ENCODE assay signal across 19 cellular contexts in genomic region chr2:136113767-136114070, GRCh38. TPM values are rescaled to one million over a fixed set of nuclear protein-coding genes. Genes with fewer than 3 reads are reported as not detected.
A peak's percentile ranks its signal among the peaks of the same experiment; 100 is the strongest.
DNase-seq lines count a peak whose midpoint lies in the region; ATAC-seq and TF ChIP-seq lines count a peak whose summit lies in the region.
"Had no signal": no experiment of that assay in that cellular context is flagged by ENCODE, and none has a peak within 500 bp of the region (broad histone marks: within the 10 kb centered on the region; RNA-seq: fewer than 3 reads in every experiment).

No MANE protein-coding gene starts in this region.

- H3K36me3 Mint-ChIP-seq in activated naive CD8-positive, alpha-beta T cell treated with anti-CD3 and anti-CD28 coated beads for 36 hours, result peaks cover 37% of the 10 kb centered on the region
- peaks cover 24% of the 10 kb centered on the region for H3K36me3 Mint-ChIP-seq in nephron progenitor cell (ENCODE audit: low read depth)

- ATAC-seq in GM21515 (IDR thresholded peaks at IDR 0.05; ENCODE audit: unreplicated experiment) (no peak), right lobe of liver (no peak)
- ATAC-seq: activated CD8-positive, alpha-beta memory T cell treated with anti-CD3 and anti-CD28 coated beads, Interleukin-2, amount 10 ng/mL, durations not matched to agents 7 days and 5 days; PC-3 had no signal

- no peak for TF ChIP-seq POLR2A in right lobe of liver (IDR thresholded peaks at IDR 0.05)

- peak overlapping the region; percentile 44 for H3K27ac Mint-ChIP-seq in activated naive CD8-positive, alpha-beta T cell treated with anti-CD3 and anti-CD28 coated beads for 36 hours
- H3K27ac Mint-ChIP-seq in nephron progenitor cell, result no peak overlapping the region
- H3K27ac Mint-ChIP-seq: activated CD8-positive, alpha-beta memory T cell treated with anti-CD3 and anti-CD28 coated beads, Interleukin-2, amount 10 ng/mL, durations not matched to agents 7 days and 5 days had no signal

- H3K4me1 Mint-ChIP-seq in activated naive CD8-positive, alpha-beta T cell treated with anti-CD3 and anti-CD28 coated beads for 36 hours, result peaks cover 49% of the 10 kb centered on the region
- peaks cover 47% of the 10 kb centered on the region for H3K4me1 Mint-ChIP-seq in nephron progenitor cell

- no peaks in the 10 kb centered on the region for H3K9me3 ChIP-seq in right lobe of liver
- H3K9me3 ChIP-seq: upper lobe of right lung had no signal

- peak overlapping the region; percentile 63 for H3K4me3 Mint-ChIP-seq in activated naive CD8-positive, alpha-beta T cell treated with anti-CD3 and anti-CD28 coated beads for 36 hours
- H3K4me3 Mint-ChIP-seq in nephron progenitor cell, result peak overlapping the region; percentile 48

- no peaks in the 10 kb centered on the region for H3K36me3 ChIP-seq in right lobe of liver
- H3K36me3 ChIP-seq: WERI-Rb-1 had no signal

- DNase-seq in SKM-1 treated with dmso at 0.1 percent for 144 hours (lab: John Stamatoyannopoulos, UW; ENCODE audit: unreplicated experiment) (peak; percentile 46), SKM-1 (lab: John Stamatoyannopoulos, UW; ENCODE audit: unreplicated experiment) (no peak), HL-60 (ENCODE audit: low read depth in 1 of 2, low spot score in 1 of 2) (peak in 1 of 2 experiments; percentile 59), nephron progenitor cell (no peak), NCI-H82 treated with DMSO at 0.1 percent for 48 hours (lab: John Stamatoyannopoulos, UW; ENCODE audit: unreplicated experiment) (no peak), right lobe of liver (no peak)
- no peak for DNase-seq in activated naive CD8-positive, alpha-beta T cell treated with anti-CD3 and anti-CD28 coated beads for 36 hours
- DNase-seq: activated CD8-positive, alpha-beta memory T cell treated with anti-CD3 and anti-CD28 coated beads, Interleukin-2, amount 10 ng/mL, durations not matched to agents 7 days and 5 days; midbrain; NCI-H1694 treated with DMSO at 0.1 percent for 48 hours; NCI-H524; PC-3; upper lobe of right lung; WERI-Rb-1 had no signal

- intact Hi-C loops in right lobe of liver (cut with DNase I), result no loop called here

- peak overlapping the region; percentile 87; the same call in 1 of the 2 replicates for H3K4me3 ChIP-seq in HL-60 (replicated peaks; ENCODE audit: insufficient read depth, low read length)
- no peak overlapping the region for H3K4me3 ChIP-seq in right lobe of liver
- H3K4me3 ChIP-seq: skin epidermis had no signal

- no peaks in the 10 kb centered on the region for H3K27me3 Mint-ChIP-seq in activated naive CD8-positive, alpha-beta T cell treated with anti-CD3 and anti-CD28 coated beads for 36 hours
- no peaks in the 10 kb centered on the region for H3K27me3 Mint-ChIP-seq in nephron progenitor cell (ENCODE audit: low read depth, poor library complexity)
- H3K27me3 Mint-ChIP-seq: activated CD8-positive, alpha-beta memory T cell treated with anti-CD3 and anti-CD28 coated beads, Interleukin-2, amount 10 ng/mL, durations not matched to agents 7 days and 5 days had no signal

- TF ChIP-seq CTCF in HL-60 (IDR thresholded peaks at IDR 0.05; ENCODE audit: insufficient read depth, low read length) (no peak), nephron progenitor cell (IDR thresholded peaks at IDR 0.05) (no peak), right lobe of liver (IDR thresholded peaks at IDR 0.05) (no peak)

- no peaks in the 10 kb centered on the region for H3K9me3 Mint-ChIP-seq in activated naive CD8-positive, alpha-beta T cell treated with anti-CD3 and anti-CD28 coated beads for 36 hours
- no peaks in the 10 kb centered on the region for H3K9me3 Mint-ChIP-seq in nephron progenitor cell

- H3K4me1 ChIP-seq in right lobe of liver, result peaks cover 0 to 11% (median 0%) of the 10 kb centered on the region in 4 donors

- 13% methylated on average over 2 of the region's 2 CpGs for WGBS in right lobe of liver (ENCODE audit: insufficient coverage, low coverage, low lambda C conversion rate, missing lambda C conversion rate)

- H3K27ac ChIP-seq in HL-60 (replicated peaks), result peak overlapping the region; percentile 67
- H3K27ac ChIP-seq in right lobe of liver, result no peak overlapping the region
- H3K27ac ChIP-seq: skin epidermis, upper lobe of right lung, WERI-Rb-1 had no signal

- H3K27me3 ChIP-seq in HL-60 (ENCODE audit: insufficient read depth, poor library complexity, severe bottlenecking) (no peaks in the 10 kb centered on the region), right lobe of liver (no peaks in the 10 kb centered on the region)

RNA-seq across cellular contexts. Expression of gene CXCR4, which starts 4.2 kb away (rescaled TPM):
- total RNA-seq in activated naive CD8-positive, alpha-beta T cell treated with anti-CD3 and anti-CD28 coated beads for 36 hours, result 10 to 100 TPM; 56.4 to 57.7 TPM
- 10 to 100 TPM in 2 of 6 experiments, 1 to 10 TPM in 4; 1.8 to 12.6 (median 6.9) TPM for total RNA-seq in right lobe of liver
- total RNA-seq: fibroblast of villous mesenchyme, HT1080, osteocyte had no signal

Comparison
In these comparisons a context has a peak if more than half of its experiments do, and no peak if none do; other contexts are left out.
1. RNA of gene CXCR4, which starts 4.2 kb away (total RNA-seq): 56.4 to 57.7 TPM in activated naive CD8-positive, alpha-beta T cell treated with anti-CD3 and anti-CD28 coated beads for 36 hours; 1.8 to 12.6 TPM in right lobe of liver; every median in the first group is over 4 times any median in the second.